Comparison of ENCODE assay signal across 2 cellular contexts in genomic region chr1:53606197-53607095, GRCh38.
TF ChIP-seq lines count a peak whose summit lies in the region.

No MANE protein-coding gene starts in this region.

TF ChIP-seq in GM23338, 12 proteins besides CTCF, POLR2A, EP300 and RAD21 (continued from another document):
- TF ChIP-seq ZNF462 (CRISPR knock-in tag; IDR thresholded peaks at IDR 0.05) = no peak
- no peak for TF ChIP-seq JUNB (IDR thresholded peaks at IDR 0.05; ENCODE audit: unreplicated experiment)
- TF ChIP-seq ZNF114 (CRISPR knock-in tag; IDR thresholded peaks at IDR 0.05) = no peak
- TF ChIP-seq ETS1 (IDR thresholded peaks at IDR 0.05) = no peak
- TF ChIP-seq EZH2phosphoT487 (IDR thresholded peaks at IDR 0.05; ENCODE audit: unreplicated experiment) = no peak
- TF ChIP-seq EZH2 (IDR thresholded peaks at IDR 0.05; ENCODE audit: low read depth, unreplicated experiment) = no peak

TF ChIP-seq in HEK293, 187 proteins besides CTCF, POLR2A, EP300 and RAD21 (continued from another document):
- no peak for TF ChIP-seq TSHZ1 (tag by site-specific recombination; IDR thresholded peaks at IDR 0.05; ENCODE audit: borderline replicate concordance)
- 0 out of 2 replicates have a peak, but pooled peaks have one; percentile 12 for TF ChIP-seq ZBTB8A (tag by site-specific recombination; IDR thresholded peaks at IDR 0.05)
- TF ChIP-seq ZIC2 (tag by site-specific recombination; IDR thresholded peaks at IDR 0.05) = peak; percentile 89
